1 cellular context compared by ENCODE assay signal in genomic region chr10:87846728-87847127, GRCh38. TPM values are rescaled to one million over a fixed set of nuclear protein-coding genes. Genes with fewer than 3 reads are reported as not detected.
"Had no signal": no experiment of that assay in that cellular context is flagged by ENCODE, and none has a peak within 500 bp of the region (broad histone marks: within the 10 kb centered on the region; RNA-seq: fewer than 3 reads in every experiment).

No MANE protein-coding gene starts in this region.

RNA-seq across cellular contexts. Expression of gene KLLN, which starts 16.6 kb away (rescaled TPM):
- total RNA-seq: RPMI7951 had no signal

RNA-seq across cellular contexts. Expression of gene ATAD1, which starts 28.7 kb away (rescaled TPM):
- total RNA-seq: RPMI7951 had no signal
